1 cellular context compared by ENCODE assay signal in genomic region chr12:117047810-117048584, GRCh38.
TF ChIP-seq lines count a peak whose summit lies in the region.

No MANE protein-coding gene starts in this region.

TF ChIP-seq in HepG2, 621 proteins besides CTCF, POLR2A, EP300 and RAD21 (continued from another document and continues in another):
- peak; percentile 94 for TF ChIP-seq ZNF609 (CRISPR knock-in tag; IDR thresholded peaks at IDR 0.05; ENCODE audit: borderline replicate concordance)
- TF ChIP-seq ATF7 (IDR thresholded peaks at IDR 0.05) = no peak
- peak; percentile 55; the same call in 1 of the 2 replicates for TF ChIP-seq ATF7 (CRISPR knock-in tag; IDR thresholded peaks at IDR 0.05)
- TF ChIP-seq ZNF232 (CRISPR knock-in tag; IDR thresholded peaks at IDR 0.05; ENCODE audit: borderline replicate concordance) = peak; percentile 42; the same call in 1 of the 2 replicates
- TF ChIP-seq ZNF577 (CRISPR knock-in tag; IDR thresholded peaks at IDR 0.05; ENCODE audit: borderline replicate concordance, low read depth) = no peak
- TF ChIP-seq ZNF10 (CRISPR knock-in tag; IDR thresholded peaks at IDR 0.05; ENCODE audit: borderline replicate concordance, low read depth) = no peak
- peak; percentile 71; the same call in 1 of the 2 replicates for TF ChIP-seq CREM (IDR thresholded peaks at IDR 0.05)
- no peak for TF ChIP-seq CREM (CRISPR knock-in tag; IDR thresholded peaks at IDR 0.05)
- TF ChIP-seq KMT2A (CRISPR knock-in tag; IDR thresholded peaks at IDR 0.05) = peak; percentile 49; the same call in 1 of the 2 replicates
- peak; percentile 46 for TF ChIP-seq ZNF143 (CRISPR knock-in tag; IDR thresholded peaks at IDR 0.05)
- TF ChIP-seq GABPB1 (CRISPR knock-in tag; IDR thresholded peaks at IDR 0.05) = peak; percentile 69
- TF ChIP-seq ZFP91 (CRISPR knock-in tag; IDR thresholded peaks at IDR 0.05; ENCODE audit: borderline replicate concordance) = 0 out of 2 replicates have a peak, but pooled peaks have one; percentile 22
- peak; percentile 94 for TF ChIP-seq RXRB (CRISPR knock-in tag; IDR thresholded peaks at IDR 0.05; ENCODE audit: borderline replicate concordance)
- TF ChIP-seq HNF4A (CRISPR knock-in tag; IDR thresholded peaks at IDR 0.05) = peak; percentile 74
- peak; percentile 64; the same call in 1 of the 2 replicates for TF ChIP-seq DMAP1 (CRISPR knock-in tag; IDR thresholded peaks at IDR 0.05)
- peak; percentile 91 for TF ChIP-seq GFI1 (CRISPR knock-in tag; IDR thresholded peaks at IDR 0.05; ENCODE audit: borderline replicate concordance)
- TF ChIP-seq AKAP8 (CRISPR knock-in tag; IDR thresholded peaks at IDR 0.05) = peak; percentile 93; the same call in 1 of the 2 replicates
- TF ChIP-seq MIXL1 (CRISPR knock-in tag; IDR thresholded peaks at IDR 0.05) = peak; percentile 90; the same call in 1 of the 2 replicates
- peak; percentile 72; the same call in 1 of the 2 replicates for TF ChIP-seq YEATS4 (CRISPR knock-in tag; IDR thresholded peaks at IDR 0.05; ENCODE audit: borderline replicate concordance)
- TF ChIP-seq PPARG (CRISPR knock-in tag; conservative IDR thresholded peaks at IDR 0.05) = peak; percentile 87
- TF ChIP-seq HIC2 (CRISPR knock-in tag; IDR thresholded peaks at IDR 0.05; ENCODE audit: low read depth) = peak; percentile 57; the same call in 1 of the 2 replicates
- peak; percentile 63; the same call in 1 of the 2 replicates for TF ChIP-seq ZMYM4 (CRISPR knock-in tag; IDR thresholded peaks at IDR 0.05)
- TF ChIP-seq PRDM10 (CRISPR knock-in tag; IDR thresholded peaks at IDR 0.05; ENCODE audit: low read depth) = peak; percentile 89
- TF ChIP-seq ZMAT3 (CRISPR knock-in tag; conservative IDR thresholded peaks at IDR 0.05) = 0 out of 2 replicates have a peak, but pooled peaks have one; percentile 31
- peak; percentile 27; the same call in 1 of the 2 replicates for TF ChIP-seq HMGXB3 (CRISPR knock-in tag; IDR thresholded peaks at IDR 0.05; ENCODE audit: borderline replicate concordance)
- TF ChIP-seq GATAD1 (CRISPR knock-in tag; IDR thresholded peaks at IDR 0.05) = peak; percentile 60; the same call in 1 of the 2 replicates
- peak; percentile 100 for TF ChIP-seq MEF2D (CRISPR knock-in tag; IDR thresholded peaks at IDR 0.05)
- TF ChIP-seq PAF1 (CRISPR knock-in tag; IDR thresholded peaks at IDR 0.05) = no peak
- no peak for TF ChIP-seq PAX8 (CRISPR knock-in tag; IDR thresholded peaks at IDR 0.05; ENCODE audit: borderline replicate concordance)
- 0 out of 2 replicates have a peak, but pooled peaks have one; percentile 33 for TF ChIP-seq AHDC1 (CRISPR knock-in tag; IDR thresholded peaks at IDR 0.05; ENCODE audit: borderline replicate concordance)
